1 cellular context compared by ENCODE assay signal in the genomic region with DNA sequence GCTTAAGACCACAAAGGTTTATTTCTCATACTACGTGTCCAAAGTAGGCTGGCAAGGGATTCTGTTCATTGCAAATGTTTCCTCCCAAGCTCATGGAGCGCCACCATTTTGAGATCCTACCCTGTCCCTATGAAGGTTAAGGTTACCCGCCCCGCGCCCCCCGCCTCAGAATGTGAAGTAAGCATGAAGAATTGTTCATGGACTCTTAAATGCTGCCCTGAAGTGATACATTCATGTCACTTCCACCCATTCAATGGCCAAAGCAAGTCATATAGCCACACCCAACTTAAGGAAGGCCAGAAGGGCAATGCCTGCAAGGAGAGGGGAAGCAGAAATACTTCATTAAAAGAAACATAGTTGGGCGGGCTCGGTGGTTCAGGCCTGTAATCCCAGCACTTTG.
TF ChIP-seq lines count a peak whose summit lies in the region.

No MANE protein-coding gene starts in this region.

TF ChIP-seq in HCT116, 20 proteins besides CTCF, POLR2A, EP300 and RAD21 (continued from another document):
- TF ChIP-seq, protein P1, sequence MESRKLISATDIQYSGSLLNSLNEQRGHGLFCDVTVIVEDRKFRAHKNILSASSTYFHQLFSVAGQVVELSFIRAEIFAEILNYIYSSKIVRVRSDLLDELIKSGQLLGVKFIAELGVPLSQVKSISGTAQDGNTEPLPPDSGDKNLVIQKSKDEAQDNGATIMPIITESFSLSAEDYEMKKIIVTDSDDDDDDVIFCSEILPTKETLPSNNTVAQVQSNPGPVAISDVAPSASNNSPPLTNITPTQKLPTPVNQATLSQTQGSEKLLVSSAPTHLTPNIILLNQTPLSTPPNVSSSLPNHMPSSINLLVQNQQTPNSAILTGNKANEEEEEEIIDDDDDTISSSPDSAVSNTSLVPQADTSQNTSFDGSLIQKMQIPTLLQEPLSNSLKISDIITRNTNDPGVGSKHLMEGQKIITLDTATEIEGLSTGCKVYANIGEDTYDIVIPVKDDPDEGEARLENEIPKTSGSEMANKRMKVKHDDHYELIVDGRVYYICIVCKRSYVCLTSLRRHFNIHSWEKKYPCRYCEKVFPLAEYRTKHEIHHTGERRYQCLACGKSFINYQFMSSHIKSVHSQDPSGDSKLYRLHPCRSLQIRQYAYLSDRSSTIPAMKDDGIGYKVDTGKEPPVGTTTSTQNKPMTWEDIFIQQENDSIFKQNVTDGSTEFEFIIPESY (IDR thresholded peaks at IDR 0.05; ENCODE audit: extremely low read depth, insufficient replicate concordance, low read length) = no peak
- TF ChIP-seq, protein P2, sequence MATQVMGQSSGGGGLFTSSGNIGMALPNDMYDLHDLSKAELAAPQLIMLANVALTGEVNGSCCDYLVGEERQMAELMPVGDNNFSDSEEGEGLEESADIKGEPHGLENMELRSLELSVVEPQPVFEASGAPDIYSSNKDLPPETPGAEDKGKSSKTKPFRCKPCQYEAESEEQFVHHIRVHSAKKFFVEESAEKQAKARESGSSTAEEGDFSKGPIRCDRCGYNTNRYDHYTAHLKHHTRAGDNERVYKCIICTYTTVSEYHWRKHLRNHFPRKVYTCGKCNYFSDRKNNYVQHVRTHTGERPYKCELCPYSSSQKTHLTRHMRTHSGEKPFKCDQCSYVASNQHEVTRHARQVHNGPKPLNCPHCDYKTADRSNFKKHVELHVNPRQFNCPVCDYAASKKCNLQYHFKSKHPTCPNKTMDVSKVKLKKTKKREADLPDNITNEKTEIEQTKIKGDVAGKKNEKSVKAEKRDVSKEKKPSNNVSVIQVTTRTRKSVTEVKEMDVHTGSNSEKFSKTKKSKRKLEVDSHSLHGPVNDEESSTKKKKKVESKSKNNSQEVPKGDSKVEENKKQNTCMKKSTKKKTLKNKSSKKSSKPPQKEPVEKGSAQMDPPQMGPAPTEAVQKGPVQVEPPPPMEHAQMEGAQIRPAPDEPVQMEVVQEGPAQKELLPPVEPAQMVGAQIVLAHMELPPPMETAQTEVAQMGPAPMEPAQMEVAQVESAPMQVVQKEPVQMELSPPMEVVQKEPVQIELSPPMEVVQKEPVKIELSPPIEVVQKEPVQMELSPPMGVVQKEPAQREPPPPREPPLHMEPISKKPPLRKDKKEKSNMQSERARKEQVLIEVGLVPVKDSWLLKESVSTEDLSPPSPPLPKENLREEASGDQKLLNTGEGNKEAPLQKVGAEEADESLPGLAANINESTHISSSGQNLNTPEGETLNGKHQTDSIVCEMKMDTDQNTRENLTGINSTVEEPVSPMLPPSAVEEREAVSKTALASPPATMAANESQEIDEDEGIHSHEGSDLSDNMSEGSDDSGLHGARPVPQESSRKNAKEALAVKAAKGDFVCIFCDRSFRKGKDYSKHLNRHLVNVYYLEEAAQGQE (IDR thresholded peaks at IDR 0.05; ENCODE audit: low read depth) = no peak
- TF ChIP-seq ZFX (IDR thresholded peaks at IDR 0.05) = no peak
- no peak for TF ChIP-seq SIN3A (IDR thresholded peaks at IDR 0.05; ENCODE audit: low read depth)
- no peak for TF ChIP-seq YY1 (IDR thresholded peaks at IDR 0.05; ENCODE audit: extremely low read depth, insufficient replicate concordance, low read depth, low read length)
- TF ChIP-seq, protein P3, sequence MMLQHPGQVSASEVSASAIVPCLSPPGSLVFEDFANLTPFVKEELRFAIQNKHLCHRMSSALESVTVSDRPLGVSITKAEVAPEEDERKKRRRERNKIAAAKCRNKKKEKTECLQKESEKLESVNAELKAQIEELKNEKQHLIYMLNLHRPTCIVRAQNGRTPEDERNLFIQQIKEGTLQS (IDR thresholded peaks at IDR 0.05) = no peak
- no peak for TF ChIP-seq EGR1 (IDR thresholded peaks at IDR 0.05; ENCODE audit: low read depth)
